8 cellular contexts compared by ENCODE assay signal in the genomic region with DNA sequence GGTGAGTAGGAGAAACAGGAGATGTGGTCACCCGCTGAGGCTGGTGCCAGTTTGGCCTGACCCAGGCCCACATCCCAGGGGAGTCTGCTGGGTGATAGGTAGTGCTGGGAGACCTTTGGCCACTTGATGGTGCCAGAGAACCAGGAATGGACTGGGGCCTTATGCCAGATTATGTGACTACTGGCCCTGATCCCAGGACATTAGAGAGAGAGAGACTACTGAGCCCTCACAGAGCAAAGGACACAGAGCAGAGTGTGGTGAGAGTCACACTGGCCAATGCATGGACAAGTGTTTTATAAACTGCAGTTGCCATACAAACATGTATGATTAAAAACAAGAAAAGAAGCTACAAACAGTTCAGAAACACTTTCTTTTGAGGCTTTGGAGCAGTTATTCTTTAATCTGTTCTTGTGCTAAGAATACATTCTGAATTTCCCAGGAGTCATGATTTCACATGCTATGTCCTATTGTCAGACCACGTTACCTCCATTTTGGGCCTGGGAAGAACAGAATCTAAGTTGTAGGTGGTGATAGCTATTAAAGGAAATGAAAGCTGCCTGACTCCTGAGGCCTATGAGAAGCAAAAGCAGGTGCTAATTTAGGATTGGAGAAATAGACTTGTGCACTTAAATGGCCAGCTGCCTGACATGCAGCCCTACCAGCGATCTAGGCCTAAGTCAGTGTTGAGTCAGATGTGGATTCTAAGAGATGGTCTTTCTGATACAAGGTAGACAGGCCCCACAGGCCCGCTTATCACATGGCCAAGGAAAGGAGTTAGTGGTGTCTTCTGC. TPM values are rescaled to one million over a fixed set of nuclear protein-coding genes. Genes with fewer than 3 reads are reported as not detected.
DNase-seq lines count a peak whose midpoint lies in the region; ATAC-seq, FAIRE-seq and TF ChIP-seq lines count a peak whose summit lies in the region.

No MANE protein-coding gene starts in this region.

- H3K4me3 Mint-ChIP-seq in nephron, result no peak overlapping the region

- TF ChIP-seq CTCF in D721Med (IDR thresholded peaks at IDR 0.05; ENCODE audit: insufficient read depth, missing control alignments), result peak; percentile 71
- peak; percentile 80 for TF ChIP-seq CTCF in fibroblast of the aortic adventitia (IDR thresholded peaks at IDR 0.05; ENCODE audit: insufficient read depth, low read length)
- TF ChIP-seq CTCF in nephron (IDR thresholded peaks at IDR 0.05; ENCODE audit: unreplicated experiment in 3 of 3), result peak; percentile 55 to 72 (median 64)

- no peak for FAIRE-seq in D721Med (lab: Jason Lieb, UNC)

- ATAC-seq in GM19395 (IDR thresholded peaks at IDR 0.05; ENCODE audit: unreplicated experiment) (peak; percentile 80), HG03378 (IDR thresholded peaks at IDR 0.05; ENCODE audit: unreplicated experiment) (peak; percentile 54)

- no peak overlapping the region for H3K4me3 ChIP-seq in fibroblast of the aortic adventitia (ENCODE audit: low read depth, low read length)

- no peaks in the 10 kb centered on the region for H3K9me3 Mint-ChIP-seq in nephron

- H3K27me3 Mint-ChIP-seq in nephron (ENCODE audit: low read depth), result no peaks in the 10 kb centered on the region

- no peaks in the 10 kb centered on the region for H3K36me3 Mint-ChIP-seq in nephron (ENCODE audit: low read depth)

- peak overlapping the region in 2 of 3 experiments; percentile 4 to 25 for H3K27ac Mint-ChIP-seq in nephron

- DNase-seq in D721Med (ENCODE audit: insufficient read length, low spot score) (peak; percentile 27), NCI-H510A treated with DMSO at 0.1 percent for 48 hours (lab: John Stamatoyannopoulos, UW) (peak; percentile 38), activated T-cell treated with anti-CD3 and anti-CD28 coated beads for 4 hours (peak; percentile 1), fibroblast of the aortic adventitia (ENCODE audit: low read depth) (peak; percentile 76), ureter (ENCODE audit: low spot score) (peak; percentile 83)

- H3K4me1 Mint-ChIP-seq in nephron, result peaks cover 12% of the 10 kb centered on the region

RNA-seq across cellular contexts. Expression of a gene that starts 32.6 kb away (rescaled TPM):
- total RNA-seq in fibroblast of the aortic adventitia (ENCODE audit: low replicate concordance), result 0.16 and 0.18 TPM in 2 replicates
- total RNA-seq in ureter, result 29.3 TPM

RNA-seq across cellular contexts. Expression of a gene that starts 57.0 kb away (rescaled TPM):
- total RNA-seq in fibroblast of the aortic adventitia (ENCODE audit: low replicate concordance), result 4.9 and 12.2 TPM in 2 replicates
- total RNA-seq in ureter, result 12.9 TPM

Comparison
In these comparisons a context has a peak if more than half of its experiments do, and no peak if none do; other contexts are left out.
1. DNase-seq: peak in every context shown above with its lines; median percentile 83 in ureter; 76 in fibroblast of the aortic adventitia; 38 in NCI-H510A treated with DMSO at 0.1 percent for 48 hours; 27 in D721Med; 1 in activated T-cell treated with anti-CD3 and anti-CD28 coated beads for 4 hours.
2. RNA of a gene that starts 32.6 kb away (total RNA-seq): 29.3 TPM in ureter (single experiment); 0.16 to 0.18 TPM in fibroblast of the aortic adventitia; every median in the first group is over 10 times any median in the second.
3. Peak in every context shown above with its lines, with median percentiles within 50 percentile points of each other: CTCF ChIP-seq.